Comparison of ENCODE assay signal across 1 cellular context in the genomic region with DNA sequence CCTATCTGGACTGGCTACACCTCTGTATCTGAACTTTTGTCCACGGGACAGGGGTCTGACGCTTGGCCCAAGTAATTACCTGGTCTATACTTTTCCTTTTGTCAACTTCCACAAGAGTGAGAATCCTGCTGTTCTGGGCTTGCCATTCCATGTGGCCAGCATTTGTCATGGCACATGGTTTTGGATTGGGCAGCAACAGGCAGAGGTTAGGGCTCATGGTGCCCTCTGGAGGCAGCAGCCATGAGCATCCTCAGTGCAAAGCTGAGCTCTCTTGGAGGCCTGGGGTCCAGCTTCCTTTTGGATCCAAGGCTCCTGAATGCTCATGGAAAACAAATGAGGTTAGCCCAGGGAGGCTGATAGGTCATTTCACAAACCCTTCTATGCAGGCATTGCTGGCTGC.
TF ChIP-seq lines count a peak whose summit lies in the region.

No MANE protein-coding gene starts in this region.

TF ChIP-seq in HepG2, 621 proteins besides CTCF, POLR2A, EP300 and RAD21 (continued from another document):
- TF ChIP-seq, protein P1, sequence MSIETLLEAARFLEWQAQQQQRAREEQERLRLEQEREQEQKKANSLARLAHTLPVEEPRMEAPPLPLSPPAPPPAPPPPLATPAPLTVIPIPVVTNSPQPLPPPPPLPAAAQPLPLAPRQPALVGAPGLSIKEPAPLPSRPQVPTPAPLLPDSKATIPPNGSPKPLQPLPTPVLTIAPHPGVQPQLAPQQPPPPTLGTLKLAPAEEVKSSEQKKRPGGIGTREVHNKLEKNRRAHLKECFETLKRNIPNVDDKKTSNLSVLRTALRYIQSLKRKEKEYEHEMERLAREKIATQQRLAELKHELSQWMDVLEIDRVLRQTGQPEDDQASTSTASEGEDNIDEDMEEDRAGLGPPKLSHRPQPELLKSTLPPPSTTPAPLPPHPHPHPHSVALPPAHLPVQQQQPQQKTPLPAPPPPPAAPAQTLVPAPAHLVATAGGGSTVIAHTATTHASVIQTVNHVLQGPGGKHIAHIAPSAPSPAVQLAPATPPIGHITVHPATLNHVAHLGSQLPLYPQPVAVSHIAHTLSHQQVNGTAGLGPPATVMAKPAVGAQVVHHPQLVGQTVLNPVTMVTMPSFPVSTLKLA (IDR thresholded peaks at IDR 0.05), result peak; percentile 74
- TF ChIP-seq ZNF83 (CRISPR knock-in tag; IDR thresholded peaks at IDR 0.05; ENCODE audit: borderline replicate concordance) (no peak), KAT7 (CRISPR knock-in tag; IDR thresholded peaks at IDR 0.05; ENCODE audit: borderline replicate concordance) (no peak), FOSL1 (CRISPR knock-in tag; IDR thresholded peaks at IDR 0.05; ENCODE audit: borderline replicate concordance) (no peak), GTF2F1 (IDR thresholded peaks at IDR 0.05; ENCODE audit: low read length) (no peak)
- TF ChIP-seq, protein P2, sequence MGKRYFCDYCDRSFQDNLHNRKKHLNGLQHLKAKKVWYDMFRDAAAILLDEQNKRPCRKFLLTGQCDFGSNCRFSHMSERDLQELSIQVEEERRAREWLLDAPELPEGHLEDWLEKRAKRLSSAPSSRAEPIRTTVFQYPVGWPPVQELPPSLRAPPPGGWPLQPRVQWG (CRISPR knock-in tag; IDR thresholded peaks at IDR 0.05; ENCODE audit: borderline replicate concordance, low read depth), result no peak
